Comparison of ENCODE assay signal across 8 cellular contexts in the genomic region with DNA sequence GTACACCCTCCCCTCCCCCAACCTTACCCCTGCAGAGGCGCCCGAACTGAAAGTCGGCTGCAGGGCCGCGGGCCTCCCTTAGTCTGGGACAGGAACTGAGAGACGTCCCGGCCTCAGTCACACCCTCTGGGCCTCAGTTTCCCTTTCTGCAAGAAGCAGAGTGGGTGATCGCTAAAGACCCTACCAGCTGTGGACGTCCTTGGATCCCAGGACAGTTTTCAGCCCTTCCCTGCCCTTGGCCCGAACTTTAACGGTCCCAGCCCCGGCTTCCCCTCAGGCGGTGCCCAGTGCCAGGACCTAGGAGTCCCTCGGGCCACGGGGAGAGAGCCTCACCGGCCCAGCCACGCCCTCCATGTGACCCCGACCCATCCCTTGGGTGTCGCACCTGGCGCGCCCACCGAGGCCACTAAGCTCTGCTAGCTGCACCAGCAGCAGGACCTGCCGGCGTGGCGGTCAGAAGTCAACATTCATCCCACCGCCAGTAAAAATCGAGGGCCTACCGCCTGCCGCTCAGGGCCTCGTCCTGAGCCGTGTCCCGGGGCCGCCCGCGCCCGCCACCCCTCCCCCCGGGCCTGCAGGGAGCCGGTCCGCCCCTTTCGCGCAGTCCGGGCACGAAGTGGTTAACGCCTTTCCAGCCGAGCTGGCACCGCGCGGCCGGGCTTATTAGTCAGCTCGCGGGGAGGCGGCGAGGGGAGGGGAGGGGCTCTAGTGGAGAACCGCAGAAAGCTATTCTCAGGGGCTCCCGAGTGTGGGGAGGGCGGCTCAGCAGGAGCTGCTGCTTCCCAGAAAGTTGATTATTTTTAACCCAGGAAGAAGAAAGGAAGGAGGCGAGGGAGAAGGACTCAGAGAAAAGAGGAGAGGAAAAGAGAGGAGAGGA.
A peak's percentile ranks its signal among the peaks of the same experiment; 100 is the strongest.
DNase-seq lines count a peak whose midpoint lies in the region; ATAC-seq and TF ChIP-seq lines count a peak whose summit lies in the region.

No MANE protein-coding gene starts in this region.

- peaks cover 22% of the 10 kb centered on the region for H3K4me1 ChIP-seq in CD8-positive, alpha-beta memory T cell (ENCODE audit: insufficient read depth, low read length)
- H3K4me1 ChIP-seq in SJCRH30: peaks cover 15% of the 10 kb centered on the region
- no peaks in the 10 kb centered on the region for H3K4me1 ChIP-seq in foreskin keratinocyte

- peak; percentile 69; the same call in 1 of the 2 replicates for TF ChIP-seq EP300 in Ishikawa (IDR thresholded peaks at IDR 0.05; ENCODE audit: borderline replicate concordance)

- no peak for TF ChIP-seq CTCF in foreskin keratinocyte (conservative IDR thresholded peaks at IDR 0.05)
- TF ChIP-seq CTCF in neural crest cell (conservative IDR thresholded peaks at IDR 0.05): no peak

- H3K9me3 Mint-ChIP-seq in CD8-positive, alpha-beta memory T cell: no peaks in the 10 kb centered on the region
- no peaks in the 10 kb centered on the region for H3K9me3 Mint-ChIP-seq in activated naive CD4-positive, alpha-beta T cell treated with anti-CD3 and anti-CD28 coated beads for 36 hours
- H3K9me3 Mint-ChIP-seq in neural crest cell: no peaks in the 10 kb centered on the region

- peak overlapping the region; percentile 84 for H3K4me3 ChIP-seq in CD8-positive, alpha-beta memory T cell (ENCODE audit: low read length)
- H3K4me3 ChIP-seq in SJCRH30: peak overlapping the region; percentile 56

- no peaks in the 10 kb centered on the region for H3K9me3 ChIP-seq in CD8-positive, alpha-beta memory T cell (ENCODE audit: low read length)
- H3K9me3 ChIP-seq in SJCRH30 (replicated peaks): no peaks in the 10 kb centered on the region

- H3K4me3 Mint-ChIP-seq in CD8-positive, alpha-beta memory T cell: peak overlapping the region; percentile 79 to 94 (median 84)
- H3K4me3 Mint-ChIP-seq in activated naive CD4-positive, alpha-beta T cell treated with anti-CD3 and anti-CD28 coated beads for 36 hours: peak overlapping the region; percentile 76
- H3K4me3 Mint-ChIP-seq in neural crest cell: peak overlapping the region; percentile 86

- peak in 4 of 5 donors; percentile 62 to 88 (median 67) for DNase-seq in CD8-positive, alpha-beta memory T cell
- DNase-seq in SJCRH30 (peak; percentile 96 to 97), foreskin keratinocyte (peak; percentile 34 to 71), neural crest cell (ENCODE audit: low read depth, low spot score) (peak; percentile 93)
- DNase-seq in activated naive CD4-positive, alpha-beta T cell treated with anti-CD3 and anti-CD28 coated beads for 36 hours: peak; percentile 90
- peak; percentile 85 for DNase-seq in stimulated activated naive CD4-positive, alpha-beta T cell treated with Interleukin-2 at 50 U/mL for 16 hours (lab: John Stamatoyannopoulos, UW)

- H3K27ac Mint-ChIP-seq in CD8-positive, alpha-beta memory T cell: peak overlapping the region; percentile 65 to 96 (median 92)
- H3K27ac Mint-ChIP-seq in activated naive CD4-positive, alpha-beta T cell treated with anti-CD3 and anti-CD28 coated beads for 36 hours: peak overlapping the region; percentile 87
- peak overlapping the region; percentile 96 for H3K27ac Mint-ChIP-seq in neural crest cell (ENCODE audit: unreplicated experiment)

- no peaks in the 10 kb centered on the region for H3K36me3 ChIP-seq in CD8-positive, alpha-beta memory T cell (ENCODE audit: insufficient read depth, low read length)
- H3K36me3 ChIP-seq in SJCRH30: no peaks in the 10 kb centered on the region

- peak; percentile 41; the same call in 1 of the 2 replicates for TF ChIP-seq RAD21 in Ishikawa (IDR thresholded peaks at IDR 0.05; ENCODE audit: low read depth)

- intact Hi-C loops in activated naive CD4-positive, alpha-beta T cell treated with anti-CD3 and anti-CD28 coated beads for 36 hours (cut with micrococcal nuclease): loop anchor here (1.0 to 5.0 kb wide), 3 partner anchors 8 to 111 kb away; no protein-coding TSS in a partner anchor

- H3K27me3 Mint-ChIP-seq in CD8-positive, alpha-beta memory T cell: no peaks in the 10 kb centered on the region
- H3K27me3 Mint-ChIP-seq in activated naive CD4-positive, alpha-beta T cell treated with anti-CD3 and anti-CD28 coated beads for 36 hours (ENCODE audit: low read depth): no peaks in the 10 kb centered on the region
- H3K27me3 Mint-ChIP-seq in neural crest cell (ENCODE audit: low read depth): peaks cover 3% of the 10 kb centered on the region

- POLR2A ChIA-PET in CD8-positive, alpha-beta memory T cell (lab: Charles Lee): interaction anchor here (0.7 to 2.8 kb wide), 7 partner anchors 14 to 318 kb away, joined by 3 to 22 read pairs (median 5); partner anchors contain the start of genes IER5L and NTMT1

- H3K4me1 Mint-ChIP-seq in CD8-positive, alpha-beta memory T cell: peaks cover 17 to 48% (median 18%) of the 10 kb centered on the region in 3 donors
- H3K4me1 Mint-ChIP-seq in activated naive CD4-positive, alpha-beta T cell treated with anti-CD3 and anti-CD28 coated beads for 36 hours (ENCODE audit: low read depth): peaks cover 26% of the 10 kb centered on the region
- H3K4me1 Mint-ChIP-seq in neural crest cell: peaks cover 73% of the 10 kb centered on the region

- H3K27ac ChIP-seq in CD8-positive, alpha-beta memory T cell (ENCODE audit: low read depth, low read length): peak overlapping the region; percentile 84
- H3K27ac ChIP-seq in SJCRH30: peak overlapping the region; percentile 62
- peak overlapping the region; percentile 38 for H3K27ac ChIP-seq in foreskin keratinocyte

- peak; percentile 75 for ATAC-seq in foreskin keratinocyte
- no peak for ATAC-seq in HG03175 (IDR thresholded peaks at IDR 0.05; ENCODE audit: unreplicated experiment)

- H3K36me3 Mint-ChIP-seq in CD8-positive, alpha-beta memory T cell: peaks cover 0 to 11% (median 1%) of the 10 kb centered on the region in 3 donors
- H3K36me3 Mint-ChIP-seq in activated naive CD4-positive, alpha-beta T cell treated with anti-CD3 and anti-CD28 coated beads for 36 hours (ENCODE audit: low read depth): peaks cover 18% of the 10 kb centered on the region
- no peaks in the 10 kb centered on the region for H3K36me3 Mint-ChIP-seq in neural crest cell (ENCODE audit: low read depth)

- no peaks in the 10 kb centered on the region for H3K27me3 ChIP-seq in CD8-positive, alpha-beta memory T cell (ENCODE audit: insufficient read depth, low read length, poor library complexity, severe bottlenecking)
- no peaks in the 10 kb centered on the region for H3K27me3 ChIP-seq in SJCRH30
- H3K27me3 ChIP-seq in foreskin keratinocyte: no peaks in the 10 kb centered on the region

- CTCF ChIA-PET in CD8-positive, alpha-beta memory T cell (lab: Charles Lee): interaction anchor here (0.6 to 2.4 kb wide), 10 partner anchors 9 to 365 kb away, joined by 3 to 8 read pairs (median 4); partner anchors contain the start of gene IER5L
- CTCF ChIA-PET in activated naive CD4-positive, alpha-beta T cell treated with anti-CD3 and anti-CD28 coated beads for 36 hours (lab: Charles Lee): interaction anchor here (0.5 to 2.1 kb wide), 7 partner anchors 14 to 356 kb away, joined by 3 to 5 read pairs (median 4); partner anchors contain the start of gene NTMT1

TF ChIP-seq in Ishikawa, 13 proteins besides CTCF, POLR2A, EP300 and RAD21:
- TF ChIP-seq CEBPB (IDR thresholded peaks at IDR 0.05): no peak
- TF ChIP-seq CREB1 (IDR thresholded peaks at IDR 0.05; ENCODE audit: low read depth): no peak
- TF ChIP-seq TAF1 (IDR thresholded peaks at IDR 0.05; ENCODE audit: low read depth): 0 out of 2 replicates have a peak, but pooled peaks have one; percentile 22
- peak; percentile 84; the same call in 1 of the 2 replicates for TF ChIP-seq ZBTB7A (IDR thresholded peaks at IDR 0.05; ENCODE audit: low read depth)
- TF ChIP-seq, protein P1, sequence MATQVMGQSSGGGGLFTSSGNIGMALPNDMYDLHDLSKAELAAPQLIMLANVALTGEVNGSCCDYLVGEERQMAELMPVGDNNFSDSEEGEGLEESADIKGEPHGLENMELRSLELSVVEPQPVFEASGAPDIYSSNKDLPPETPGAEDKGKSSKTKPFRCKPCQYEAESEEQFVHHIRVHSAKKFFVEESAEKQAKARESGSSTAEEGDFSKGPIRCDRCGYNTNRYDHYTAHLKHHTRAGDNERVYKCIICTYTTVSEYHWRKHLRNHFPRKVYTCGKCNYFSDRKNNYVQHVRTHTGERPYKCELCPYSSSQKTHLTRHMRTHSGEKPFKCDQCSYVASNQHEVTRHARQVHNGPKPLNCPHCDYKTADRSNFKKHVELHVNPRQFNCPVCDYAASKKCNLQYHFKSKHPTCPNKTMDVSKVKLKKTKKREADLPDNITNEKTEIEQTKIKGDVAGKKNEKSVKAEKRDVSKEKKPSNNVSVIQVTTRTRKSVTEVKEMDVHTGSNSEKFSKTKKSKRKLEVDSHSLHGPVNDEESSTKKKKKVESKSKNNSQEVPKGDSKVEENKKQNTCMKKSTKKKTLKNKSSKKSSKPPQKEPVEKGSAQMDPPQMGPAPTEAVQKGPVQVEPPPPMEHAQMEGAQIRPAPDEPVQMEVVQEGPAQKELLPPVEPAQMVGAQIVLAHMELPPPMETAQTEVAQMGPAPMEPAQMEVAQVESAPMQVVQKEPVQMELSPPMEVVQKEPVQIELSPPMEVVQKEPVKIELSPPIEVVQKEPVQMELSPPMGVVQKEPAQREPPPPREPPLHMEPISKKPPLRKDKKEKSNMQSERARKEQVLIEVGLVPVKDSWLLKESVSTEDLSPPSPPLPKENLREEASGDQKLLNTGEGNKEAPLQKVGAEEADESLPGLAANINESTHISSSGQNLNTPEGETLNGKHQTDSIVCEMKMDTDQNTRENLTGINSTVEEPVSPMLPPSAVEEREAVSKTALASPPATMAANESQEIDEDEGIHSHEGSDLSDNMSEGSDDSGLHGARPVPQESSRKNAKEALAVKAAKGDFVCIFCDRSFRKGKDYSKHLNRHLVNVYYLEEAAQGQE (IDR thresholded peaks at IDR 0.05; ENCODE audit: low read depth): no peak
- TF ChIP-seq TEAD4 (IDR thresholded peaks at IDR 0.05): peak; percentile 58; the same call in 1 of the 2 replicates
- TF ChIP-seq NFIC (IDR thresholded peaks at IDR 0.05): peak; percentile 77
- TF ChIP-seq MAX (IDR thresholded peaks at IDR 0.05): peak; percentile 57
- peak; percentile 81 for TF ChIP-seq TCF12 (IDR thresholded peaks at IDR 0.05; ENCODE audit: low read depth)
